Comparison of ENCODE assay signal across 1 cellular context in the genomic region with DNA sequence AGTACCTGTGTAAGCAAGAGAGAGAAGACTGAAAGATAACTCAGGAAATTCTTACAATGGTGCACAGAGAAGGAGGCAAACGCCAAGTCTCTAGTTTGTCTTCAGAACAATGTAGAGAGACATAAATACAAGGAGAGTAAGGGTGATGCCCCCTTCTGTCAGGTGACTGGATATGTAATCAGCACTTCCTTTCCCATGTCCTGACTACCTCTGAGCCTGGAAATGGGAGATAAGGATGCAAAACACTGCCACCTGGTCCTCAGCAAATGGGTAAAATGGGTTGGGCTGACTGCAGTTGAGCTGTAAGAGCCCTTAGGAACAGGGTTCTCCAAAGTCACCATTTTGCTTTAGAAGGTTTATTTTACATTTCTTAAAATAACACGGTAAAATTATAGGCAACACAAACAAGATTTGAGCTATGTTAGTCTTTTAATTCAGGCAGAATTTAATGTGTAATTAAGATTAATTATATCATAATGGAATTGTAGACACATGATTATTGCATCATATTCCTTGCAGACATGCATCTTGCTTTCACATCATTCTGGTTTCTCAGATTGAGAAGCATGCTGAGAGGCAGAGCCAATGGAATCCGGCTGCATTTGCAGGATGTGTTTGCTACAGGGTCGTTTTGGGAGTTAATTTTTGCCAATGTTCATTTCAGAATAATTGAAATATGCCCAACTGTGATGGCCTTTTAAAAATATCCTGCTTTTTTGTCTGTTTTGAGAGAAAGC.
TF ChIP-seq lines count a peak whose summit lies in the region.

No MANE protein-coding gene starts in this region.

TF ChIP-seq in GM23338, 12 proteins besides CTCF, POLR2A, EP300 and RAD21 (continued from another document):
- TF ChIP-seq, protein P1, sequence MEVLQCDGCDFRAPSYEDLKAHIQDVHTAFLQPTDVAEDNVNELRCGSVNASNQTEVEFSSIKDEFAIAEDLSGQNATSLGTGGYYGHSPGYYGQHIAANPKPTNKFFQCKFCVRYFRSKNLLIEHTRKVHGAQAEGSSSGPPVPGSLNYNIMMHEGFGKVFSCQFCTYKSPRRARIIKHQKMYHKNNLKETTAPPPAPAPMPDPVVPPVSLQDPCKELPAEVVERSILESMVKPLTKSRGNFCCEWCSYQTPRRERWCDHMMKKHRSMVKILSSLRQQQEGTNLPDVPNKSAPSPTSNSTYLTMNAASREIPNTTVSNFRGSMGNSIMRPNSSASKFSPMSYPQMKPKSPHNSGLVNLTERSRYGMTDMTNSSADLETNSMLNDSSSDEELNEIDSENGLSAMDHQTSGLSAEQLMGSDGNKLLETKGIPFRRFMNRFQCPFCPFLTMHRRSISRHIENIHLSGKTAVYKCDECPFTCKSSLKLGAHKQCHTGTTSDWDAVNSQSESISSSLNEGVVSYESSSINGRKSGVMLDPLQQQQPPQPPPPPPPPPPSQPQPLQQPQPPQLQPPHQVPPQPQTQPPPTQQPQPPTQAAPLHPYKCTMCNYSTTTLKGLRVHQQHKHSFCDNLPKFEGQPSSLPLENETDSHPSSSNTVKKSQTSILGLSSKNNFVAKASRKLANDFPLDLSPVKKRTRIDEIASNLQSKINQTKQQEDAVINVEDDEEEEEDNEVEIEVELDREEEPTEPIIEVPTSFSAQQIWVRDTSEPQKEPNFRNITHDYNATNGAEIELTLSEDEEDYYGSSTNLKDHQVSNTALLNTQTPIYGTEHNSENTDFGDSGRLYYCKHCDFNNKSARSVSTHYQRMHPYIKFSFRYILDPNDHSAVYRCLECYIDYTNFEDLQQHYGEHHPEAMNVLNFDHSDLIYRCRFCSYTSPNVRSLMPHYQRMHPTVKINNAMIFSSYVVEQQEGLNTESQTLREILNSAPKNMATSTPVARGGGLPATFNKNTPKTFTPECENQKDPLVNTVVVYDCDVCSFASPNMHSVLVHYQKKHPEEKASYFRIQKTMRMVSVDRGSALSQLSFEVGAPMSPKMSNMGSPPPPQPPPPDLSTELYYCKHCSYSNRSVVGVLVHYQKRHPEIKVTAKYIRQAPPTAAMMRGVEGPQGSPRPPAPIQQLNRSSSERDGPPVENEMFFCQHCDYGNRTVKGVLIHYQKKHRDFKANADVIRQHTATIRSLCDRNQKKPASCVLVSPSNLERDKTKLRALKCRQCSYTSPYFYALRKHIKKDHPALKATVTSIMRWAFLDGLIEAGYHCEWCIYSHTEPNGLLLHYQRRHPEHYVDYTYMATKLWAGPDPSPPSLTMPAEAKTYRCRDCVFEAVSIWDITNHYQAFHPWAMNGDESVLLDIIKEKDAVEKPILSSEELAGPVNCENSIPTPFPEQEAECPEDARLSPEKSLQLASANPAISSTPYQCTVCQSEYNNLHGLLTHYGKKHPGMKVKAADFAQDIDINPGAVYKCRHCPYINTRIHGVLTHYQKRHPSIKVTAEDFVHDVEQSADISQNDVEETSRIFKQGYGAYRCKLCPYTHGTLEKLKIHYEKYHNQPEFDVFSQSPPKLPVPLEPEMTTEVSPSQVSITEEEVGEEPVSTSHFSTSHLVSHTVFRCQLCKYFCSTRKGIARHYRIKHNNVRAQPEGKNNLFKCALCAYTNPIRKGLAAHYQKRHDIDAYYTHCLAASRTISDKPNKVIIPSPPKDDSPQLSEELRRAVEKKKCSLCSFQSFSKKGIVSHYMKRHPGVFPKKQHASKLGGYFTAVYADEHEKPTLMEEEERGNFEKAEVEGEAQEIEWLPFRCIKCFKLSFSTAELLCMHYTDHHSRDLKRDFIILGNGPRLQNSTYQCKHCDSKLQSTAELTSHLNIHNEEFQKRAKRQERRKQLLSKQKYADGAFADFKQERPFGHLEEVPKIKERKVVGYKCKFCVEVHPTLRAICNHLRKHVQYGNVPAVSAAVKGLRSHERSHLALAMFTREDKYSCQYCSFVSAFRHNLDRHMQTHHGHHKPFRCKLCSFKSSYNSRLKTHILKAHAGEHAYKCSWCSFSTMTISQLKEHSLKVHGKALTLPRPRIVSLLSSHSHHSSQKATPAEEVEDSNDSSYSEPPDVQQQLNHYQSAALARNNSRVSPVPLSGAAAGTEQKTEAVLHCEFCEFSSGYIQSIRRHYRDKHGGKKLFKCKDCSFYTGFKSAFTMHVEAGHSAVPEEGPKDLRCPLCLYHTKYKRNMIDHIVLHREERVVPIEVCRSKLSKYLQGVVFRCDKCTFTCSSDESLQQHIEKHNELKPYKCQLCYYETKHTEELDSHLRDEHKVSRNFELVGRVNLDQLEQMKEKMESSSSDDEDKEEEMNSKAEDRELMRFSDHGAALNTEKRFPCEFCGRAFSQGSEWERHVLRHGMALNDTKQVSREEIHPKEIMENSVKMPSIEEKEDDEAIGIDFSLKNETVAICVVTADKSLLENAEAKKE (CRISPR knock-in tag; IDR thresholded peaks at IDR 0.05): no peak
- TF ChIP-seq POLR2AphosphoS5 (IDR thresholded peaks at IDR 0.05; ENCODE audit: low read depth) (no peak), EZH2 (IDR thresholded peaks at IDR 0.05; ENCODE audit: low read depth, unreplicated experiment) (no peak), NANOG (IDR thresholded peaks at IDR 0.05; ENCODE audit: borderline replicate concordance) (no peak), ZNF114 (CRISPR knock-in tag; IDR thresholded peaks at IDR 0.05) (no peak), CREB1 (CRISPR knock-in tag; IDR thresholded peaks at IDR 0.05; ENCODE audit: low read depth) (no peak), STAT1 (IDR thresholded peaks at IDR 0.05; ENCODE audit: unreplicated experiment) (no peak), REST (IDR thresholded peaks at IDR 0.05; ENCODE audit: unreplicated experiment) (no peak), EZH2phosphoT487 (IDR thresholded peaks at IDR 0.05; ENCODE audit: unreplicated experiment) (no peak)
